In genomic region chr12:46383654-46384450, GRCh38 we compare ENCODE assay signal across 8 cellular contexts. TPM values are rescaled to one million over a fixed set of nuclear protein-coding genes. Genes with fewer than 3 reads are reported as not detected.
DNase-seq lines count a peak whose midpoint lies in the region; ATAC-seq and TF ChIP-seq lines count a peak whose summit lies in the region.

No MANE protein-coding gene starts in this region.

- H3K36me3 Mint-ChIP-seq in T-cell = no peaks in the 10 kb centered on the region

- H3K4me2 ChIP-seq in DOHH2 (ENCODE audit: low read length) = peak overlapping the region; percentile 90

- peak overlapping the region; percentile 90 to 92 for H3K27ac Mint-ChIP-seq in T-cell

- H3K27ac ChIP-seq in DOHH2 (ENCODE audit: low read depth, low read length) (peak overlapping the region; percentile 48; the same call in 1 of the 2 replicates), right cardiac atrium (ENCODE audit: low read length) (peak overlapping the region; percentile 99)

- peak; percentile 50 for DNase-seq in Jurkat, Clone E6-1 (ENCODE audit: low read depth, low spot score)
- DNase-seq in T-cell (peak; percentile 46 to 82 (median 68)), amniotic stem cell (lab: John Stamatoyannopoulos, UW) (peak; percentile 77), right cardiac atrium (peak; percentile 96 to 99 (median 98)), renal cortical epithelial cell (ENCODE audit: low read depth) (peak; percentile 77), iPS-NIHi11 (ENCODE audit: low spot score) (no peak)

- H3K4me3 Mint-ChIP-seq in T-cell = peak overlapping the region; percentile 85 to 90 (median 86)

- H3K79me2 ChIP-seq in DOHH2 (ENCODE audit: control insufficient read depth, low read length) = no peaks in the 10 kb centered on the region; the same call in 1 of the 2 replicates

- peaks cover 56% of the 10 kb centered on the region for H3K4me1 ChIP-seq in DOHH2 (ENCODE audit: control insufficient read depth, low read length)
- peaks cover 10% of the 10 kb centered on the region for H3K4me1 ChIP-seq in right cardiac atrium (ENCODE audit: control insufficient read depth, insufficient read depth, low read length)

- no peaks in the 10 kb centered on the region for H3K36me3 ChIP-seq in DOHH2 (ENCODE audit: control insufficient read depth, low read length)

- under 1% methylated on average over 47 of the region's 47 CpGs for WGBS in right cardiac atrium

- H3K9me3 Mint-ChIP-seq in T-cell = no peaks in the 10 kb centered on the region

- H3K4me3 ChIP-seq in DOHH2 (ENCODE audit: low read length) (peak overlapping the region; percentile 84), right cardiac atrium (ENCODE audit: low read length) (peak overlapping the region; percentile 60)
- peak overlapping the region; percentile 84 for H3K4me3 ChIP-seq in Jurkat, Clone E6-1 (ENCODE audit: low read length)

- H3K4me1 Mint-ChIP-seq in T-cell = peaks cover 40 to 42% (median 42%) of the 10 kb centered on the region in 3 donors

- no peaks in the 10 kb centered on the region for H3K9me2 ChIP-seq in DOHH2 (replicated peaks; ENCODE audit: control insufficient read depth, low read length)

- H3F3A ChIP-seq in DOHH2 (ENCODE audit: control insufficient read depth, insufficient read depth) = peaks cover 31% of the 10 kb centered on the region

- CTCF ChIA-PET in T-cell (lab: Charles Lee) = interaction anchor here in 1 of 2 donors (0.7 to 1.2 kb wide), 3 partner anchors 12 to 22 kb away, joined by 3 to 5 read pairs (median 3); no protein-coding TSS in a partner anchor

- peaks cover 10% of the 10 kb centered on the region for H3K27me3 ChIP-seq in DOHH2 (ENCODE audit: control insufficient read depth, low read length)
- no peaks in the 10 kb centered on the region for H3K27me3 ChIP-seq in right cardiac atrium (ENCODE audit: control insufficient read depth, insufficient read depth)

- no peaks in the 10 kb centered on the region for H3K27me3 Mint-ChIP-seq in T-cell

- POLR2A ChIA-PET in T-cell (lab: Charles Lee) = interaction anchor here (0.6 to 1.1 kb wide), 5 partner anchors 8 to 137 kb away, joined by 3 to 6 read pairs (median 3); partner anchors contain the start of gene SLC38A1 (in 1 of the 2)

- H3K9me3 ChIP-seq in DOHH2 (ENCODE audit: control insufficient read depth, insufficient read depth, low read length) (no peaks in the 10 kb centered on the region), right cardiac atrium (ENCODE audit: control insufficient read depth, low read length) (peaks cover 2% of the 10 kb centered on the region)

- no peaks in the 10 kb centered on the region for H4K20me1 ChIP-seq in DOHH2 (ENCODE audit: control insufficient read depth, insufficient read depth, low read depth, low read length)

- no peak for TF ChIP-seq CTCF in DOHH2 (IDR thresholded peaks at IDR 0.05; ENCODE audit: low read depth, low read length, poor library complexity, severe bottlenecking)

- ATAC-seq in GM21528 (IDR thresholded peaks at IDR 0.05; ENCODE audit: low FRiP score, unreplicated experiment) (peak; percentile 40), T-cell (replicated peaks in 1 of 4) (peak; percentile 64 to 77 (median 66)), right cardiac atrium (peak; percentile 94 to 95)

- intact Hi-C loops in right cardiac atrium (cut with DNase I) = loop anchor here in 1 of 4 donors (10.0 kb wide), 1 partner anchor 81 kb away; no protein-coding TSS in a partner anchor

RNA-seq across cellular contexts. Expression of gene SLC38A2, which starts 11.3 kb away (rescaled TPM):
- polyA plus RNA-seq in Jurkat, Clone E6-1 (2012; ENCODE audit: insufficient read depth, insufficient read length) = 54.0 TPM
- 100 to 1,000 TPM; 165 to 265 (median 217) TPM for total RNA-seq in T-cell
- 100 to 1,000 TPM in 3 of 4 donors, 10 to 100 TPM in 1; 87.3 to 143 (median 115) TPM for total RNA-seq in right cardiac atrium
- 69.5 TPM for polyA plus RNA-seq in right cardiac atrium
- 208 and 259 TPM in 2 replicates for total RNA-seq in renal cortical epithelial cell

Comparison
In these comparisons a context has a peak if more than half of its experiments do, and no peak if none do; other contexts are left out.
1. ATAC-seq: peak in every context shown above with its lines; median percentile 94 in right cardiac atrium; 66 in T-cell; 40 in GM21528.